In the genomic region with DNA sequence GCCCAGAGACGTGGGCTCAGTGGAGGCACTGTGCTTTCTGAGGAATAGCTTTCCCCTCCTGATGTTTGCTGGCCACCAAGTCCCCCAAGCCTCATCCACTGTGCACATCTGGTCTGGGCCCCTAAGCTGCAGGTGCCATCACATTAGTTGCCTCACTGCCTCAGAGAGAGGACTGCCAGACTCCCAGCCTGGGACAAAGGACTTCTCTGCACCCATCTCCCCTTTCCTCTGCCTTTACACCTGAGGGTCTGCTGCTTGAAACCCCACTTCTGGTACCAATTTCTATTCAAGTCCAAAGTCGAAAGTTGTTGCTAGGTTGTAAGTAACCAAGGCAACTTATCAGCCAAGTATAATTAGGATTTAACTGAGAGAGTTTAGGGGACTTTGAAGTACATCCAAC, we compare ENCODE assay signal across 28 cellular contexts. TPM values are rescaled to one million over a fixed set of nuclear protein-coding genes. Genes with fewer than 3 reads are reported as not detected.
"Had no signal": no experiment of that assay in that cellular context is flagged by ENCODE, and none has a peak within 500 bp of the region (broad histone marks: within the 10 kb centered on the region; RNA-seq: fewer than 3 reads in every experiment).

No MANE protein-coding gene starts in this region.

- H3K27ac ChIP-seq: brain microvascular endothelial cell, coronary artery, heart left ventricle, WERI-Rb-1 had no signal

- H3K27ac Mint-ChIP-seq: activated B cell treated with CpG ODN at 0.5 μM for 24 hours; activated CD8-positive, alpha-beta T cell treated with anti-CD3 and anti-CD28 coated beads for 36 hours; activated naive CD8-positive, alpha-beta T cell; endodermal cell; T-helper 2 cell treated with Interferon-gamma antibody and Interleukin-4, amounts not matched to agents 5 μg/mL and 100 μg/mL, for 36 hours had no signal

- DNase-seq: activated B cell treated with CpG ODN at 0.5 μM for 24 hours; activated CD4-positive, alpha-beta T cell treated with anti-CD3 and anti-CD28 coated beads for 48 hours; activated CD4-positive, alpha-beta T cell treated with anti-CD3 and anti-CD28 coated beads, Interleukin-2, amount 50 U/mL, for 1 hour; activated CD4-positive, alpha-beta T cell treated with anti-CD3 and anti-CD28 coated beads, Interleukin-2, amount 50 U/mL, for 48 hours; activated CD8-positive, alpha-beta memory T cell treated with anti-CD3 and anti-CD28 coated beads for 24 hours; activated CD8-positive, alpha-beta T cell treated with anti-CD3 and anti-CD28 coated beads for 36 hours; activated effector memory CD4-positive, alpha-beta T cell treated with Interleukin-2 at 50 U/mL for 16 hours; activated gamma-delta T cell treated with Interleukin-2 at 50 U/mL for 16 hours; activated naive CD4-positive, alpha-beta T cell treated with anti-CD3 and anti-CD28 coated beads, Interleukin-2, amount 50 U/mL, for 16 hours; activated naive CD4-positive, alpha-beta T cell treated with Interleukin-2 at 50 U/mL for 16 hours; activated T-cell treated with anti-CD3 and anti-CD28 coated beads, Interleukin-2, amount 50 U/mL, for 4 hours; amniotic stem cell; brain microvascular endothelial cell; dorsolateral prefrontal cortex; effector memory CD4-positive, alpha-beta T cell; endodermal cell; foreskin fibroblast; heart left ventricle; T1000; WERI-Rb-1 had no signal

- H3K9me3 Mint-ChIP-seq: central memory CD8-positive, alpha-beta T cell had no signal

- H3K27me3 Mint-ChIP-seq: activated B cell treated with CpG ODN at 0.5 μM for 24 hours; activated CD8-positive, alpha-beta T cell treated with anti-CD3 and anti-CD28 coated beads for 36 hours; activated naive CD8-positive, alpha-beta T cell; activated T-helper 17 cell treated with anti-CD3 and anti-CD28 coated beads, Interleukin-2, amount 50 U/mL, for 72 hours had no signal

- H3K4me3 Mint-ChIP-seq: activated CD8-positive, alpha-beta T cell treated with anti-CD3 and anti-CD28 coated beads for 36 hours; central memory CD8-positive, alpha-beta T cell; dendritic cell treated with granulocyte-macrophage colony-stimulating factor and Interleukin-4, amounts not matched to agents 40 ng/mL and 50 ng/mL, for 4 days had no signal

- H3K36me3 Mint-ChIP-seq: activated naive CD8-positive, alpha-beta T cell had no signal

- H3K27me3 ChIP-seq: dorsolateral prefrontal cortex had no signal

RNA-seq across cellular contexts. Expression of gene AIFM3, which starts 11.4 kb away (rescaled TPM):
- total RNA-seq: activated T-helper 17 cell treated with anti-CD3 and anti-CD28 coated beads, Interleukin-2, amount 50 U/mL, for 72 hours had no signal

RNA-seq across cellular contexts. Expression of gene P2RX6, which starts 36.5 kb away (rescaled TPM):
- total RNA-seq: epithelial cell of proximal tubule had no signal

RNA-seq across cellular contexts. Expression of gene SLC7A4, which starts 53.9 kb away (rescaled TPM):
- total RNA-seq: activated B cell treated with CpG ODN at 0.5 μM for 24 hours; activated CD8-positive, alpha-beta T cell treated with anti-CD3 and anti-CD28 coated beads for 36 hours; activated T-helper 17 cell treated with anti-CD3 and anti-CD28 coated beads, Interleukin-2, amount 50 U/mL, for 72 hours; cardiac septum had no signal
